7 cellular contexts compared by ENCODE assay signal in genomic region chr11:45372414-45372813, GRCh38.
DNase-seq lines count a peak whose midpoint lies in the region; ATAC-seq and TF ChIP-seq lines count a peak whose summit lies in the region.
"Not testable (repeated sequence)": the region's sequence is repeated elsewhere in the genome, so short reads cannot be mapped to it uniquely, and the experiment has no call there.

No MANE protein-coding gene starts in this region.

- intact Hi-C loops in MCF 10A (cut with micrococcal nuclease) = not testable (repeated sequence)

- H3K9me3 ChIP-seq in T-helper 17 cell (ENCODE audit: control insufficient read depth, low read length, poor library complexity, severe bottlenecking) = not testable (repeated sequence)

- not testable (repeated sequence) for H3K36me3 Mint-ChIP-seq in T-helper 17 cell (ENCODE audit: low read depth); MCF 10A (ENCODE audit: insufficient read depth, unreplicated experiment)

- ATAC-seq in T-helper 17 cell = not testable (repeated sequence)

- not testable (repeated sequence) for BruUV-seq in MCF 10A (replicated peaks; lab: Mats Ljungman, UMichigan)

- CTCF ChIA-PET in MCF 10A (lab: Yijun Ruan, JAX) = interaction anchor here (0.6 to 3.6 kb wide), 20 partner anchors 8 to 1370 kb away, joined by 3 to 86 read pairs (median 4); no protein-coding TSS in a partner anchor

- not testable (repeated sequence) for H3K4me3 Mint-ChIP-seq in T-helper 17 cell; MCF 10A (ENCODE audit: unreplicated experiment)

- POLR2A ChIA-PET in MCF 10A (lab: Yijun Ruan, JAX) = not testable (repeated sequence)

- DNase-seq in DMS153 (lab: John Stamatoyannopoulos, UW) = peak; percentile 86
- DNase-seq in NCI-H1105 treated with DMSO at 0.1 percent for 48 hours (lab: John Stamatoyannopoulos, UW) = peak; percentile 91
- peak; percentile 23 for DNase-seq in NCI-H2196 treated with DMSO at 0.1 percent for 48 hours (lab: John Stamatoyannopoulos, UW; ENCODE audit: unreplicated experiment)
- DNase-seq in NCI-H82 (lab: John Stamatoyannopoulos, UW) = peak; percentile 18
- DNase-seq in T-helper 17 cell = not testable (repeated sequence)
- peak; percentile 17 for DNase-seq in MCF 10A (ENCODE audit: unreplicated experiment)
- peak; percentile 80 for DNase-seq in mesenteric fat pad (ENCODE audit: low spot score)

- peaks cover 22% of the 10 kb centered on the region for H3K27me3 Mint-ChIP-seq in T-helper 17 cell
- peaks cover 32% of the 10 kb centered on the region for H3K27me3 Mint-ChIP-seq in MCF 10A (ENCODE audit: insufficient read depth, unreplicated experiment)

- peaks cover 21% of the 10 kb centered on the region for H3K4me1 Mint-ChIP-seq in T-helper 17 cell
- not testable (repeated sequence) for H3K4me1 Mint-ChIP-seq in MCF 10A (ENCODE audit: insufficient read depth, unreplicated experiment)

- not testable (repeated sequence) for H3K9me3 Mint-ChIP-seq in MCF 10A (ENCODE audit: unreplicated experiment)

- H3K27ac Mint-ChIP-seq in T-helper 17 cell = peak overlapping the region; percentile 72
- H3K27ac Mint-ChIP-seq in MCF 10A (ENCODE audit: low read depth, unreplicated experiment) = not testable (repeated sequence)

- TF ChIP-seq CTCF in MCF 10A (IDR thresholded peaks at IDR 0.05; ENCODE audit: unreplicated experiment) = not testable (repeated sequence)
